ENCODE assay signal across 8 cellular contexts in the genomic region with DNA sequence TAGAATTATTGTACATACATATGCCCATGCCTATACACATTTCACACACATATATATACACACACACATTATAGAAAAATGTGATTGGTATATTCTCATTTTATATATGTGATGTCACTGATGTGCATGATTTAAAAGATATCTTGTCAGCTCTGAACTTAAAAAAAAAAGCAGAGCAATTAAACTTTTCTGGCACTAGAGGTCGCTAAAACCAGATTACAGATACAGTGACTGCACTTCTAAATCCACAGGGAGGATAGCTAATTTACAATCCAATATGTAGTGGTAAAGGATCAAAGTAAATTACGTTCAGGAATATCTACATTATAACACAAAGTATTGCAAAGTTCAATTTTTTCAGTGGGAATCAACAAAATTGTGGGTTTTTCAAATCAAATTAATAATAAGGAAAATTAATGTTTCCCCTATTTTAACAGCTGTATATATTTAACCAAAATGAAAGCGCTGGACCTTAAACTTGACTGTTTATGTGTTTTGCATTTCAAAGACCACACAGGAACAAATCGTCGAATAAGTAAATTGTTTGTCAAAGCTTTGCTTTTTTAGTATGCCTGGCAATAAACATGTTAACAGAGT.
DNase-seq lines count a peak whose midpoint lies in the region; ATAC-seq and TF ChIP-seq lines count a peak whose summit lies in the region.

No MANE protein-coding gene starts in this region.

- H3K4me1 ChIP-seq in HCT116 (ENCODE audit: control insufficient read depth in 1 of 2, insufficient read depth in 2 of 2, low read length in 2 of 2): no peaks in the 10 kb centered on the region

- no peak for ATAC-seq in HCT116
- ATAC-seq in GM19351 (IDR thresholded peaks at IDR 0.05; ENCODE audit: unreplicated experiment): no peak

- H3K4me2 ChIP-seq in HCT116 (ENCODE audit: low read length): no peak overlapping the region

- H4K20me1 ChIP-seq in HCT116 (ENCODE audit: insufficient read depth): no peaks in the 10 kb centered on the region

- RAD21 ChIA-PET in HCT116 (lab: Charles Lee; ENCODE audit: low non-redundant PET in 1 of 2, low total read pairs in 2 of 2, uncharacterized antibody in 2 of 2, unreplicated experiment in 2 of 2): interaction anchor here in 1 of 2 experiments (0.5 to 0.7 kb wide), 2 partner anchors 158 to 912 kb away, joined by 3 read pairs; no protein-coding TSS in a partner anchor

- TF ChIP-seq RAD21 in HCT116 (IDR thresholded peaks at IDR 0.05; ENCODE audit: low read depth): peak; percentile 45

- H3K27me3 ChIP-seq in HCT116 (ENCODE audit: insufficient read depth, low read length) (no peaks in the 10 kb centered on the region), dorsolateral prefrontal cortex (no peaks in the 10 kb centered on the region)

- no peaks in the 10 kb centered on the region for H3K79me2 ChIP-seq in HCT116 (ENCODE audit: insufficient read depth, low read length)

- POLR2A ChIA-PET in HCT116 (lab: Charles Lee): no interaction called here

- H3K9ac ChIP-seq in HCT116 (ENCODE audit: low read length): no peak overlapping the region

- no peak overlapping the region for H3K4me3 ChIP-seq in HCT116 (replicated peaks in 1 of 2; ENCODE audit: low read depth in 1 of 2, low read length in 2 of 2)
- H3K4me3 ChIP-seq in dorsolateral prefrontal cortex: no peak overlapping the region

- TF ChIP-seq POLR2A in HCT116 (IDR thresholded peaks at IDR 0.05; ENCODE audit: borderline replicate concordance, extremely low read depth, insufficient read depth, insufficient read length): no peak

- H3K27ac ChIP-seq in HCT116 (ENCODE audit: low read depth, low read length) (no peak overlapping the region), dorsolateral prefrontal cortex (no peak overlapping the region)

- BruUV-seq in HCT116 (replicated peaks; lab: Mats Ljungman, UMichigan): no TSS peak

- CTCF ChIA-PET in HCT116 (lab: Charles Lee): interaction anchor here (0.7 to 1.1 kb wide), 4 partner anchors 12 to 918 kb away, joined by 3 read pairs; no protein-coding TSS in a partner anchor

- no peaks in the 10 kb centered on the region for H3K9me3 ChIP-seq in HCT116 (ENCODE audit: control insufficient read depth in 1 of 2, insufficient read depth in 1 of 2, low read depth in 1 of 2, low read length in 2 of 2)

- DNase-seq in CD1c-positive myeloid dendritic cell (ENCODE audit: extremely low spot score): peak; percentile 13
- peak; percentile 22 for DNase-seq in HCT116 (ENCODE audit: low read depth, low spot score)
- DNase-seq in NCI-H460 (ENCODE audit: extremely low read depth, low read depth): peak; percentile 38
- no peak for DNase-seq in dorsolateral prefrontal cortex
- peak; percentile 58 for DNase-seq in pons (ENCODE audit: low spot score)
- DNase-seq in posterior vena cava (ENCODE audit: low spot score): no peak
- DNase-seq in activated CD4-positive, alpha-beta T cell treated with anti-CD3 and anti-CD28 coated beads for 1 hour: no peak

- no peaks in the 10 kb centered on the region for H3K9me2 ChIP-seq in HCT116 (ENCODE audit: insufficient read depth)

- TF ChIP-seq CTCF in HCT116 (IDR thresholded peaks at IDR 0.05 in 2 of 3, conservative IDR thresholded peaks at IDR 0.05 in 1 of 3; ENCODE audit: borderline replicate concordance in 1 of 3, insufficient read depth in 1 of 3, low read depth in 2 of 3, low read length in 2 of 3) (peak; percentile 12 to 63 (median 41); a peak in 3 of 6 replicates), dorsolateral prefrontal cortex (IDR thresholded peaks at IDR 0.05 in 54 of 56, conservative IDR thresholded peaks at IDR 0.05 in 2 of 56; ENCODE audit: low read depth in 1 of 56, partially characterized antibody in 56 of 56) (peak; percentile 28 to 76 (median 63))

- H2AFZ ChIP-seq in HCT116 (ENCODE audit: low read depth, low read length, poor library complexity, severe bottlenecking): no peak overlapping the region

- intact Hi-C loops in HCT116 (cut with micrococcal nuclease) (loop anchor here (10.0 kb wide), 1 partner anchor 920 kb away; no protein-coding TSS in a partner anchor), dorsolateral prefrontal cortex (cut with DNase I) (no loop called here), posterior vena cava (cut with DNase I) (no loop called here)

- no peaks in the 10 kb centered on the region for H3K36me3 ChIP-seq in HCT116 (ENCODE audit: control insufficient read depth in 1 of 2, insufficient read depth in 2 of 2, low read length in 2 of 2)

TF ChIP-seq in HCT116, 20 proteins besides CTCF, POLR2A, EP300 and RAD21:
- TF ChIP-seq EZH2phosphoT487 (IDR thresholded peaks at IDR 0.05; ENCODE audit: borderline replicate concordance) (no peak), CEBPB (IDR thresholded peaks at IDR 0.05; ENCODE audit: low read depth) (no peak), JUND (IDR thresholded peaks at IDR 0.05) (no peak), SIN3A (IDR thresholded peaks at IDR 0.05; ENCODE audit: low read depth) (no peak), EZH2 (IDR thresholded peaks at IDR 0.05) (no peak)
- TF ChIP-seq, protein P1, sequence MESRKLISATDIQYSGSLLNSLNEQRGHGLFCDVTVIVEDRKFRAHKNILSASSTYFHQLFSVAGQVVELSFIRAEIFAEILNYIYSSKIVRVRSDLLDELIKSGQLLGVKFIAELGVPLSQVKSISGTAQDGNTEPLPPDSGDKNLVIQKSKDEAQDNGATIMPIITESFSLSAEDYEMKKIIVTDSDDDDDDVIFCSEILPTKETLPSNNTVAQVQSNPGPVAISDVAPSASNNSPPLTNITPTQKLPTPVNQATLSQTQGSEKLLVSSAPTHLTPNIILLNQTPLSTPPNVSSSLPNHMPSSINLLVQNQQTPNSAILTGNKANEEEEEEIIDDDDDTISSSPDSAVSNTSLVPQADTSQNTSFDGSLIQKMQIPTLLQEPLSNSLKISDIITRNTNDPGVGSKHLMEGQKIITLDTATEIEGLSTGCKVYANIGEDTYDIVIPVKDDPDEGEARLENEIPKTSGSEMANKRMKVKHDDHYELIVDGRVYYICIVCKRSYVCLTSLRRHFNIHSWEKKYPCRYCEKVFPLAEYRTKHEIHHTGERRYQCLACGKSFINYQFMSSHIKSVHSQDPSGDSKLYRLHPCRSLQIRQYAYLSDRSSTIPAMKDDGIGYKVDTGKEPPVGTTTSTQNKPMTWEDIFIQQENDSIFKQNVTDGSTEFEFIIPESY (IDR thresholded peaks at IDR 0.05; ENCODE audit: extremely low read depth, insufficient replicate concordance, low read length): no peak
TF ChIP-seq in HCT116: peak in this region for 0.

Comparison
In these comparisons a context has a peak if more than half of its experiments do, and no peak if none do; other contexts are left out.
1. DNase-seq: peak in CD1c-positive myeloid dendritic cell (single experiment), HCT116 (single experiment), NCI-H460 (single experiment) and pons (single experiment); none in dorsolateral prefrontal cortex (0 of 10), posterior vena cava (single experiment) and activated CD4-positive, alpha-beta T cell treated with anti-CD3 and anti-CD28 coated beads for 1 hour (single experiment).